33 cellular contexts compared by ENCODE assay signal in genomic region chr14:49036236-49036635, GRCh38.
"Had no signal": no experiment of that assay in that cellular context is flagged by ENCODE, and none has a peak within 500 bp of the region (broad histone marks: within the 10 kb centered on the region; RNA-seq: fewer than 3 reads in every experiment).

No MANE protein-coding gene starts in this region.

- H3K27ac Mint-ChIP-seq: activated B cell treated with CpG ODN at 0.5 μM for 24 hours; activated CD4-positive, alpha-beta memory T cell treated with anti-CD3 and anti-CD28 coated beads for 36 hours; activated CD8-positive, alpha-beta T cell treated with anti-CD3 and anti-CD28 coated beads for 36 hours; activated naive CD4-positive, alpha-beta T cell treated with anti-CD3 and anti-CD28 coated beads for 36 hours; activated naive CD4-positive, alpha-beta T cell treated with anti-CD3 and anti-CD28 coated beads, Interleukin-2, amount 50 U/mL, for 72 hours; activated naive CD8-positive, alpha-beta T cell treated with anti-CD3 and anti-CD28 coated beads for 36 hours; activated T-cell treated with anti-CD3 and anti-CD28 coated beads, Interleukin-2, amount 50 U/mL, for 72 hours; activated T-helper 1 cell treated with anti-CD3 and anti-CD28 coated beads, Interleukin-12 subunit alpha, Interleukin-12 subunit beta, Interleukin-2, Interleukin-4 antibody, amounts not matched to agents 30 ng/mL and 10 ng/mL and 1 ng/mL, durations not matched to agents 14 hours and 24 hours and 36 hours; activated T-helper 17 cell treated with anti-CD3 and anti-CD28 coated beads, Interleukin-2, amount 50 U/mL, for 72 hours; T-helper 1 cell treated with Interleukin-12 subunit alpha and Interleukin-12 subunit beta and Interleukin-4 antibody, amounts not matched to agents 30 μg/mL and 1 μg/mL, for 36 hours; T-helper 2 cell treated with Interferon-gamma antibody and Interleukin-4, amounts not matched to agents 5 μg/mL and 100 μg/mL, for 36 hours had no signal

- H3K27me3 Mint-ChIP-seq: activated B cell treated with CpG ODN at 0.5 μM for 24 hours; activated CD4-positive, alpha-beta memory T cell treated with anti-CD3 and anti-CD28 coated beads for 36 hours; activated CD8-positive, alpha-beta T cell treated with anti-CD3 and anti-CD28 coated beads for 36 hours had no signal

- H3K27me3 ChIP-seq: adrenal gland, body of pancreas, brain microvascular endothelial cell, breast epithelium had no signal

- H3K4me1 Mint-ChIP-seq: activated B cell treated with CpG ODN at 0.5 μM for 24 hours; activated naive CD8-positive, alpha-beta T cell treated with anti-CD3 and anti-CD28 coated beads for 36 hours; activated T-helper 17 cell treated with anti-CD3 and anti-CD28 coated beads, Interleukin-2, amount 50 U/mL, for 72 hours had no signal

- H3K36me3 ChIP-seq: adrenal gland, brain microvascular endothelial cell, breast epithelium had no signal

- H3K4me3 ChIP-seq: adrenal gland, body of pancreas, breast epithelium had no signal

- H3K9me3 ChIP-seq: adrenal gland, body of pancreas, breast epithelium had no signal

- H3K9me3 Mint-ChIP-seq: activated B cell treated with CpG ODN at 0.5 μM for 24 hours; activated CD4-positive, alpha-beta memory T cell treated with anti-CD3 and anti-CD28 coated beads for 36 hours; activated CD8-positive, alpha-beta T cell treated with anti-CD3 and anti-CD28 coated beads for 36 hours; activated naive CD4-positive, alpha-beta T cell treated with anti-CD3 and anti-CD28 coated beads for 36 hours; activated naive CD4-positive, alpha-beta T cell treated with anti-CD3 and anti-CD28 coated beads, Interleukin-2, amount 50 U/mL, for 72 hours; activated naive CD8-positive, alpha-beta T cell treated with anti-CD3 and anti-CD28 coated beads for 36 hours; activated T-cell treated with anti-CD3 and anti-CD28 coated beads, Interleukin-2, amount 50 U/mL, for 4 hours; activated T-cell treated with anti-CD3 and anti-CD28 coated beads, Interleukin-2, amount 50 U/mL, for 72 hours; activated T-helper 1 cell treated with anti-CD3 and anti-CD28 coated beads, Interleukin-12 subunit alpha, Interleukin-12 subunit beta, Interleukin-2, Interleukin-4 antibody, amounts not matched to agents 30 ng/mL and 10 ng/mL and 1 ng/mL, durations not matched to agents 14 hours and 24 hours and 36 hours; T-helper 1 cell treated with Interleukin-12 subunit alpha and Interleukin-12 subunit beta and Interleukin-4 antibody, amounts not matched to agents 30 μg/mL and 1 μg/mL, for 36 hours; T-helper 2 cell treated with Interferon-gamma antibody and Interleukin-4, amounts not matched to agents 5 μg/mL and 100 μg/mL, for 36 hours had no signal

- H3K36me3 Mint-ChIP-seq: activated CD4-positive, alpha-beta memory T cell treated with anti-CD3 and anti-CD28 coated beads for 36 hours; activated naive CD4-positive, alpha-beta T cell treated with anti-CD3 and anti-CD28 coated beads, Interleukin-2, amount 50 U/mL, for 72 hours; activated naive CD8-positive, alpha-beta T cell treated with anti-CD3 and anti-CD28 coated beads for 36 hours had no signal

- H3K4me3 Mint-ChIP-seq: activated B cell treated with CpG ODN at 0.5 μM for 24 hours; activated CD4-positive, alpha-beta memory T cell treated with anti-CD3 and anti-CD28 coated beads for 36 hours; activated CD8-positive, alpha-beta T cell treated with anti-CD3 and anti-CD28 coated beads for 36 hours; activated naive CD4-positive, alpha-beta T cell treated with anti-CD3 and anti-CD28 coated beads for 36 hours; activated naive CD8-positive, alpha-beta T cell treated with anti-CD3 and anti-CD28 coated beads for 36 hours; activated T-cell treated with anti-CD3 and anti-CD28 coated beads, Interleukin-2, amount 50 U/mL, for 4 hours; activated T-cell treated with anti-CD3 and anti-CD28 coated beads, Interleukin-2, amount 50 U/mL, for 72 hours; activated T-helper 1 cell treated with anti-CD3 and anti-CD28 coated beads, Interleukin-12 subunit alpha, Interleukin-12 subunit beta, Interleukin-2, Interleukin-4 antibody, amounts not matched to agents 30 ng/mL and 10 ng/mL and 1 ng/mL, durations not matched to agents 14 hours and 24 hours and 36 hours; activated T-helper 17 cell treated with anti-CD3 and anti-CD28 coated beads, Interleukin-2, amount 50 U/mL, for 72 hours; T-helper 1 cell treated with Interleukin-12 subunit alpha and Interleukin-12 subunit beta and Interleukin-4 antibody, amounts not matched to agents 30 μg/mL and 1 μg/mL, for 36 hours; T-helper 2 cell treated with Interferon-gamma antibody and Interleukin-4, amounts not matched to agents 5 μg/mL and 100 μg/mL, for 36 hours had no signal

- H3K4me1 ChIP-seq: adrenal gland, body of pancreas, breast epithelium had no signal

- DNase-seq: activated B cell treated with CpG ODN at 0.5 μM for 24 hours; activated CD4-positive, alpha-beta memory T cell treated with anti-CD3 and anti-CD28 coated beads for 36 hours; activated CD4-positive, alpha-beta T cell treated with anti-CD3 and anti-CD28 coated beads for 4 hours; activated CD4-positive, alpha-beta T cell treated with anti-CD3 and anti-CD28 coated beads, Interleukin-2, amount 50 U/mL, for 1 hour; activated CD4-positive, alpha-beta T cell treated with anti-CD3 and anti-CD28 coated beads, Interleukin-2, amount 50 U/mL, for 4 hours; activated CD4-positive, CD25-positive, alpha-beta regulatory T cell treated with anti-CD3 and anti-CD28 coated beads, Interleukin-2, amount 50 U/mL, for 72 hours; activated CD8-positive, alpha-beta memory T cell treated with anti-CD3 and anti-CD28 coated beads, Interleukin-2, amount 50 U/mL, for 4 hours; activated CD8-positive, alpha-beta T cell treated with anti-CD3 and anti-CD28 coated beads for 36 hours; activated effector memory CD4-positive, alpha-beta T cell treated with anti-CD3 and anti-CD28 coated beads, Interleukin-2, amount 50 U/mL, for 16 hours; activated gamma-delta T cell treated with Interleukin-2 at 50 U/mL for 16 hours; activated naive CD4-positive, alpha-beta T cell; activated naive CD4-positive, alpha-beta T cell treated with anti-CD3 and anti-CD28 coated beads for 36 hours; activated naive CD4-positive, alpha-beta T cell treated with anti-CD3 and anti-CD28 coated beads, Interleukin-2, amount 50 U/mL, for 16 hours; activated naive CD8-positive, alpha-beta T cell treated with anti-CD3 and anti-CD28 coated beads for 36 hours; activated T-cell treated with anti-CD3 and anti-CD28 coated beads for 4 hours; activated T-cell treated with anti-CD3 and anti-CD28 coated beads, Interleukin-2, amount 50 U/mL, for 1 hour; activated T-cell treated with anti-CD3 and anti-CD28 coated beads, Interleukin-2, amount 50 U/mL, for 4 hours; activated T-cell treated with anti-CD3 and anti-CD28 coated beads, Interleukin-2, amount 50 U/mL, for 72 hours; adrenal gland; amniotic stem cell; aorta; body of pancreas; brain microvascular endothelial cell; central memory CD4-positive, alpha-beta T cell; T-helper 1 cell; T-helper 2 cell; T-helper 9 cell had no signal
